ENCODE assay signal across 7 cellular contexts in genomic region chr1:181325765-181326164, GRCh38.
A peak's percentile ranks its signal among the peaks of the same experiment; 100 is the strongest.
DNase-seq lines count a peak whose midpoint lies in the region; ATAC-seq and TF ChIP-seq lines count a peak whose summit lies in the region.
"Not testable (repeated sequence)": the region's sequence is repeated elsewhere in the genome, so short reads cannot be mapped to it uniquely, and the experiment has no call there.

No MANE protein-coding gene starts in this region.

- not testable (repeated sequence) for H3F3A ChIP-seq in GM23338 (replicated peaks; ENCODE audit: low read depth)

- not testable (repeated sequence) for H3K4me2 ChIP-seq in GM23338

- H3K36me3 ChIP-seq in GM23338 (ENCODE audit: insufficient read depth); endodermal cell (ENCODE audit: control insufficient read depth, insufficient read depth, low read length); heart left ventricle: not testable (repeated sequence)

- not testable (repeated sequence) for H3K4me3 Mint-ChIP-seq in GM23338; WTC11; activated naive CD8-positive, alpha-beta T cell; endodermal cell; osteocyte (ENCODE audit: unreplicated experiment)

- not testable (repeated sequence) for H3K9me2 ChIP-seq in GM23338 (ENCODE audit: insufficient read depth)

- not testable (repeated sequence) for H3K27me3 ChIP-seq in GM23338 (ENCODE audit: insufficient read depth)
- H3K27me3 ChIP-seq in endodermal cell (ENCODE audit: control insufficient read depth, insufficient read depth, low read length, poor library complexity, severe bottlenecking) (peaks cover 20% of the 10 kb centered on the region), heart left ventricle (peaks cover 0 to 34% (median 3%) of the 10 kb centered on the region in 9 donors)

- H3K27ac ChIP-seq in GM23338 (ENCODE audit: low read depth); endodermal cell (ENCODE audit: low read depth, low read length); heart left ventricle: not testable (repeated sequence)

- H3K9ac ChIP-seq in endodermal cell (ENCODE audit: extremely low read depth, low read length, poor library complexity, severe bottlenecking): not testable (repeated sequence)

- ATAC-seq in GM23338: peak; percentile 77
- peak; percentile 86 for ATAC-seq in WTC11
- peak in 3 of 4 donors; percentile 61 to 82 (median 78) for ATAC-seq in heart left ventricle
- peak; percentile 60 for ATAC-seq in left ventricle myocardium superior

- not testable (repeated sequence) for H4K20me1 ChIP-seq in GM23338 (replicated peaks; ENCODE audit: insufficient read depth)

- peak; percentile 40 for DNase-seq in GM23338 (ENCODE audit: low spot score)
- peak; percentile 26 for DNase-seq in WTC11 (ENCODE audit: low spot score)
- DNase-seq in endodermal cell: peak; percentile 51
- peak in 3 of 5 donors; percentile 31 to 56 (median 43) for DNase-seq in heart left ventricle
- peak; percentile 42 for DNase-seq in left ventricle myocardium superior
- peak; percentile 76 for DNase-seq in osteocyte (ENCODE audit: extremely low spot score, unreplicated experiment)

- POLR2A ChIA-PET in WTC11 (lab: Charles Lee): not testable (repeated sequence)

- H3K27ac Mint-ChIP-seq in GM23338; WTC11; endodermal cell; osteocyte (ENCODE audit: unreplicated experiment): not testable (repeated sequence)
- H3K27ac Mint-ChIP-seq in activated naive CD8-positive, alpha-beta T cell: peak overlapping the region; percentile 16

- not testable (repeated sequence) for H3K4me1 Mint-ChIP-seq in GM23338; WTC11; endodermal cell; osteocyte (ENCODE audit: unreplicated experiment)
- peaks cover 25% of the 10 kb centered on the region for H3K4me1 Mint-ChIP-seq in activated naive CD8-positive, alpha-beta T cell (ENCODE audit: low read depth)

- H3K9me3 ChIP-seq in endodermal cell (ENCODE audit: control insufficient read depth, low read length); heart left ventricle: not testable (repeated sequence)

- intact Hi-C loops in heart left ventricle (cut with DNase I); left ventricle myocardium superior (cut with micrococcal nuclease): not testable (repeated sequence)

- not testable (repeated sequence) for H3K79me2 ChIP-seq in GM23338 (replicated peaks; ENCODE audit: insufficient read depth)

- H2AFZ ChIP-seq in GM23338: peak overlapping the region; percentile 69

- not testable (repeated sequence) for TF ChIP-seq CTCF in GM23338 (conservative IDR thresholded peaks at IDR 0.05; ENCODE audit: low read depth in 2 of 2); WTC11 (IDR thresholded peaks at IDR 0.05); endodermal cell (conservative IDR thresholded peaks at IDR 0.05); heart left ventricle (IDR thresholded peaks at IDR 0.05); osteocyte (IDR thresholded peaks at IDR 0.05)

- not testable (repeated sequence) for H3K4me3 ChIP-seq in GM23338; endodermal cell (ENCODE audit: low read length); heart left ventricle

- not testable (repeated sequence) for H3K4me1 ChIP-seq in GM23338 (ENCODE audit: insufficient read depth); endodermal cell (ENCODE audit: control insufficient read depth, insufficient read depth, low read length); heart left ventricle

- TF ChIP-seq POLR2A in heart left ventricle (IDR thresholded peaks at IDR 0.05): not testable (repeated sequence)

- H3K27me3 Mint-ChIP-seq in GM23338 (ENCODE audit: insufficient read depth, low read depth, poor library complexity); activated naive CD8-positive, alpha-beta T cell; osteocyte (ENCODE audit: unreplicated experiment): not testable (repeated sequence)
- H3K27me3 Mint-ChIP-seq in WTC11 (ENCODE audit: low read depth) (peaks cover 19% of the 10 kb centered on the region), endodermal cell (ENCODE audit: insufficient read depth) (peaks cover 33% of the 10 kb centered on the region)

- CTCF ChIA-PET in WTC11 (lab: Charles Lee): interaction anchor here (1.1 kb wide), 1 partner anchor 99 kb away, joined by 5 read pairs; no protein-coding TSS in a partner anchor

- not testable (repeated sequence) for H3K9me3 Mint-ChIP-seq in GM23338; WTC11; activated naive CD8-positive, alpha-beta T cell (ENCODE audit: low read depth); endodermal cell; osteocyte (ENCODE audit: unreplicated experiment)

- not testable (repeated sequence) for H3K36me3 Mint-ChIP-seq in GM23338 (ENCODE audit: low read depth); WTC11; activated naive CD8-positive, alpha-beta T cell; endodermal cell (ENCODE audit: low read depth); osteocyte (ENCODE audit: unreplicated experiment)

- WGBS in endodermal cell (ENCODE audit: insufficient coverage in 1 of 2, insufficient read length in 1 of 2), 2 experiments: 94% methylated on average over 9 to 18 of the region's 18 CpGs
- 54 to 69% (median 65%) methylated on average over 18 of the region's 18 CpGs for WGBS in heart left ventricle, 4 donors

Comparison
In these comparisons a context has a peak if more than half of its experiments do, and no peak if none do; other contexts are left out.
1. DNase-seq: peak in every context shown above with its lines; median percentile 76 in osteocyte; 51 in endodermal cell; 43 in heart left ventricle; 42 in left ventricle myocardium superior; 40 in GM23338; 26 in WTC11.